Comparison of ENCODE assay signal across 9 cellular contexts in the genomic region with DNA sequence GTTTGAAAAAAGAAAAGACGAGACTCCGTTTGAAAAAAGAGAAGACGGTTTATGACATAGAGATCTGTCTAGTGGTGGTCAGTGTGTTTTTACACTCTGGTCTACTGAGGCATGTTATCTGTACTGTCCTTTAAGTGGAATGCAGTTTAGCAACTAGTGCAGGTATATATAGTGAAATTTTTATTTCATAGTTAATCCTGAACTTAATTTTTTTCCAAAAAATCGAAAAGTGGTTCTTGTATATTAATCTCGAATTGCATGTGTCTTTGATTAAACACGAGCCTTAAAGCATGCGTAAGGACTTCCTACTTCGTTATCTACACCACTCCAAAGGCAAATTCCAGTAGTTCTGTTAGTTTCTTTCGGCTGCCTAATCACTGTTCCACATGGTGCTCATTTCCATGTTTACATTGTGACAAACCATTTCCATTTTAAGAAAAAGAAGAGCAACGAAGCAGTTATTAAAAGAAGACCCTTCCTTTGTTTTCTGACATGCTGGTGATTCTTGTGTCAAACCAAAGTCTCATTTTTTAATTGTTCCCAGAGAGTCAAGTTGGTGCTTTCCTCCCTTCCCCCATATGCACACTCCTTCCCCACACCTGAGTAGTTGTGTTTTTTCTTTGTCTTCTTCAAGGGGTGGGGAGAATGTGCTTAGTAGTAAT. TPM values are rescaled to one million over a fixed set of nuclear protein-coding genes. Genes with fewer than 3 reads are reported as not detected.
DNase-seq lines count a peak whose midpoint lies in the region; ATAC-seq and TF ChIP-seq lines count a peak whose summit lies in the region.
"Had no signal": no experiment of that assay in that cellular context is flagged by ENCODE, and none has a peak within 500 bp of the region (broad histone marks: within the 10 kb centered on the region; RNA-seq: fewer than 3 reads in every experiment).

No MANE protein-coding gene starts in this region.

- no peaks in the 10 kb centered on the region for H3K27me3 ChIP-seq in dorsolateral prefrontal cortex

- peaks cover 19% of the 10 kb centered on the region for H3K4me1 Mint-ChIP-seq in nephron

- DNase-seq in EH (ENCODE audit: low read depth): peak; percentile 86
- peak; percentile 82 for DNase-seq in OCI-M2 (lab: John Stamatoyannopoulos, UW; ENCODE audit: unreplicated experiment)
- DNase-seq in dorsolateral prefrontal cortex: no peak
- DNase-seq in NK-92 treated with Interleukin-12 subunit alpha and Interleukin-12 subunit beta, amount 100 ng/mL, for 24 hours (lab: John Stamatoyannopoulos, UW): no peak
- DNase-seq in NCI-H2081 treated with DMSO at 0.1 percent for 48 hours (lab: John Stamatoyannopoulos, UW): no peak
- DNase-seq in GM19240 (ENCODE audit: insufficient read length, low spot score): no peak
- DNase-seq: NCI-H1436 treated with DMSO at 0.1 percent for 48 hours had no signal

- peak overlapping the region; percentile 100 for H3K27ac Mint-ChIP-seq in nephron

- H3K4me3 Mint-ChIP-seq in nephron: peak overlapping the region; percentile 96 to 100 (median 99)

- H3K4me3 ChIP-seq in dorsolateral prefrontal cortex: peak overlapping the region in 32 of 59 donors; percentile 66 to 98 (median 90)

- intact Hi-C loops in dorsolateral prefrontal cortex (cut with DNase I): loop anchor here in 1 of 2 donors (10.0 kb wide), 2 partner anchors 49 to 249 kb away; no protein-coding TSS in a partner anchor

- peak overlapping the region in 23 of 59 donors; percentile 2 to 99 (median 40) for H3K27ac ChIP-seq in dorsolateral prefrontal cortex

- H3K36me3 Mint-ChIP-seq in nephron (ENCODE audit: low read depth): peaks cover 18% of the 10 kb centered on the region

- TF ChIP-seq CTCF in dorsolateral prefrontal cortex (IDR thresholded peaks at IDR 0.05 in 54 of 56, conservative IDR thresholded peaks at IDR 0.05 in 2 of 56; ENCODE audit: low read depth in 1 of 56, partially characterized antibody in 56 of 56): no peak
- TF ChIP-seq CTCF in nephron (IDR thresholded peaks at IDR 0.05; ENCODE audit: unreplicated experiment in 3 of 3): no peak

- ATAC-seq in GM18502 (IDR thresholded peaks at IDR 0.05; ENCODE audit: poor library complexity, unreplicated experiment): no peak

- H3K9me3 Mint-ChIP-seq in nephron: no peaks in the 10 kb centered on the region

- no peaks in the 10 kb centered on the region for H3K27me3 Mint-ChIP-seq in nephron (ENCODE audit: low read depth)

RNA-seq across cellular contexts. Expression of a gene that starts 2.3 kb away (rescaled TPM):
- total RNA-seq in dorsolateral prefrontal cortex: 10 to 100 TPM; 21.2 to 46.1 (median 28.8) TPM

Comparison
In these comparisons a context has a peak if more than half of its experiments do, and no peak if none do; other contexts are left out.
1. DNase-seq: peak in EH (single experiment) and OCI-M2 (single experiment); none in dorsolateral prefrontal cortex (0 of 10), NK-92 treated with Interleukin-12 subunit alpha and Interleukin-12 subunit beta, amount 100 ng/mL, for 24 hours (single experiment), NCI-H2081 treated with DMSO at 0.1 percent for 48 hours (single experiment) and GM19240 (single experiment).